Comparison of ENCODE assay signal across 8 cellular contexts in the genomic region with DNA sequence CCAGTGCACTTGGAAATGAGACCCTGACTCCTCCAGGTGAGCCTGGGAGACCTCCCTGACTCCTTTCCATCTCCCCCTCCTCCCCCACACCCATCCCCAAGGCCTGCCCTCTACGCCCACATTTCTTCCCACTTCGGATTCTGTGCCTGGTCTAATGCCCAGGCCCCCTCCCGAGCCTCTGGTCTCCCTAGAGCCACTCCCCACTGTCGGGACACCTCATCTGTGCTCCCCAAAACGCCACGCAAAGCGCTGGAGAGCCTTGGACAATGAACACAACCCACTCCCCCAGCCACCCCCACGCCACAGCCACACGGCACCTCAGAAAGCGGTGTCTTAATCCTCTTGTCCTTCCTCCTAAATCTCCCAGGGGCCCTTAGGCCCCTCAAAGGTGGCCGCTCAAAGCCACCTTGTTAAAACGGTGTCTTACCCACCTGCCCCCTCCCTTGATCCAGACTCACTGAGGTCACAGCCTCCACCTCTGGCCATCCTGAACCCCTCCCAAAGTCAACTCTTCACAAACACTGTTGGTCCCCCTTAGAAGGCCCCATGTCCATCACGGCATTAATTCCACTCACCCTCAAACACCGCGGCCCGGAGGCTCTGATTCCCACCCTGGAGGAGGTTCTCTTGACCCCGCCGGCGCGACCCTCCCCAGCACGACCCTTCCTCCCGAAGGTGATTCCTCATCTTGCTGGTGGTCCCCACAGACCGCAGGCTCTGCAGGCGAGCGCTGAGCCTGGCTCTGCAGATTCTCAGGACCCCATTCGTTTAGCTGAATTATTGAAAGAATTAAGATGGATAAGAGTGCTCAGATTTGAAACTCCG. TPM values are rescaled to one million over a fixed set of nuclear protein-coding genes. Genes with fewer than 3 reads are reported as not detected.
DNase-seq lines count a peak whose midpoint lies in the region; ATAC-seq and TF ChIP-seq lines count a peak whose summit lies in the region.
"Not testable (repeated sequence)": the region's sequence is repeated elsewhere in the genome, so short reads cannot be mapped to it uniquely, and the experiment has no call there.

No MANE protein-coding gene starts in this region.

- TF ChIP-seq CTCF in GM06990 (IDR thresholded peaks at IDR 0.05; ENCODE audit: insufficient read depth, low read length, poor library complexity, severe bottlenecking); OCI-LY7 (conservative IDR thresholded peaks at IDR 0.05; ENCODE audit: low read length); colonic mucosa (IDR thresholded peaks at IDR 0.05); heart left ventricle (IDR thresholded peaks at IDR 0.05); mesothelial cell of epicardium (IDR thresholded peaks at IDR 0.05; ENCODE audit: unreplicated experiment); retinal pigment epithelial cell (conservative IDR thresholded peaks at IDR 0.05; ENCODE audit: low read depth, low read length); thyroid gland (IDR thresholded peaks at IDR 0.05): not testable (repeated sequence)

- H3K9me2 ChIP-seq in OCI-LY7 (ENCODE audit: insufficient read depth, low read length), result not testable (repeated sequence)

- BruUV-seq in OCI-LY7 (replicated peaks; lab: Mats Ljungman, UMichigan), result not testable (repeated sequence)

- H3K9me3 ChIP-seq in OCI-LY7 (ENCODE audit: low read length); colonic mucosa; heart left ventricle; thyroid gland: not testable (repeated sequence)

- H3K36me3 Mint-ChIP-seq in mesothelial cell of epicardium, result peaks cover 19% of the 10 kb centered on the region

- H4K20me1 ChIP-seq in OCI-LY7 (ENCODE audit: insufficient read depth, low read length), result peaks cover 21% of the 10 kb centered on the region

- CTCF ChIA-PET in OCI-LY7 (lab: Charles Lee; ENCODE audit: unreplicated experiment), result not testable (repeated sequence)

- not testable (repeated sequence) for ATAC-seq in heart left ventricle

- H3K4me3 ChIP-seq in GM06990 (replicated peaks; ENCODE audit: low read depth, low read length) (peak overlapping the region; percentile 68), OCI-LY7 (ENCODE audit: low read depth, low read length, poor library complexity, severe bottlenecking) (peak overlapping the region; percentile 73), colonic mucosa (peak overlapping the region; percentile 56), heart left ventricle (peak overlapping the region; percentile 56 to 98 (median 84)), retinal pigment epithelial cell (ENCODE audit: low read length) (peak overlapping the region; percentile 77), thyroid gland (replicated peaks in 1 of 3) (peak overlapping the region; percentile 11 to 77 (median 67))

- not testable (repeated sequence) for TF ChIP-seq POLR2A in heart left ventricle (IDR thresholded peaks at IDR 0.05); thyroid gland (IDR thresholded peaks at IDR 0.05)

- H3K27me3 Mint-ChIP-seq in mesothelial cell of epicardium (ENCODE audit: low read depth), result peaks cover 11% of the 10 kb centered on the region

- POLR2A ChIA-PET in OCI-LY7 (lab: Charles Lee), result interaction anchor here (0.6 to 6.0 kb wide), 17 partner anchors 9 to 54 kb away, joined by 3 to 70 read pairs (median 4); no protein-coding TSS in a partner anchor

- H3K4me2 ChIP-seq in OCI-LY7 (ENCODE audit: low read length), result peak overlapping the region; percentile 96

- H3K4me1 Mint-ChIP-seq in mesothelial cell of epicardium, result peaks cover 26% of the 10 kb centered on the region

- not testable (repeated sequence) for H2AFZ ChIP-seq in OCI-LY7 (ENCODE audit: low read length)

- intact Hi-C loops in OCI-LY7 (cut with micrococcal nuclease; ENCODE audit: unreplicated experiment); colonic mucosa (cut with DNase I); thyroid gland (cut with DNase I): not testable (repeated sequence)
- intact Hi-C loops in heart left ventricle (cut with DNase I), result loop anchor here in 4 of 10 donors (2.0 to 10.0 kb wide), 4 partner anchors 25 to 55 kb away; no protein-coding TSS in a partner anchor

- H3K27me3 ChIP-seq in GM06990 (replicated peaks; ENCODE audit: control insufficient read depth, insufficient read depth, low read length); colonic mucosa; heart left ventricle; thyroid gland: not testable (repeated sequence)

- not testable (repeated sequence) for DNase-seq in GM06990 (ENCODE audit: extremely low read depth, insufficient read length); OCI-LY7 (ENCODE audit: low spot score); colonic mucosa; heart left ventricle; mesothelial cell of epicardium (ENCODE audit: low spot score in 2 of 2, unreplicated experiment in 2 of 2); retinal pigment epithelial cell (ENCODE audit: low read depth)
- DNase-seq in activated effector memory CD4-positive, alpha-beta T cell treated with anti-CD3 and anti-CD28 coated beads, Interleukin-2, amount 50 U/mL, for 16 hours, result peak; percentile 64
- DNase-seq in thyroid gland, result peak in 1 of 2 donors; percentile 11

- H3K36me3 ChIP-seq in GM06990 (ENCODE audit: control insufficient read depth, insufficient read depth, low read length); colonic mucosa; thyroid gland: not testable (repeated sequence)
- peaks cover 62% of the 10 kb centered on the region for H3K36me3 ChIP-seq in OCI-LY7 (ENCODE audit: insufficient read depth, low read length)
- peaks cover 0 to 35% (median 31%) of the 10 kb centered on the region in 9 donors for H3K36me3 ChIP-seq in heart left ventricle

- H3K4me3 Mint-ChIP-seq in mesothelial cell of epicardium, result peak overlapping the region; percentile 88

- H3K4me1 ChIP-seq in OCI-LY7 (ENCODE audit: insufficient read depth, low read length, poor library complexity, severe bottlenecking), result peaks cover 69% of the 10 kb centered on the region
- H3K4me1 ChIP-seq in colonic mucosa, result not testable (repeated sequence)
- peaks cover 0 to 60% (median 21%) of the 10 kb centered on the region in 12 donors for H3K4me1 ChIP-seq in heart left ventricle
- peaks cover 16 to 19% of the 10 kb centered on the region in 2 donors for H3K4me1 ChIP-seq in thyroid gland

- H3K9me3 Mint-ChIP-seq in mesothelial cell of epicardium, result not testable (repeated sequence)

- 59 to 67% (median 65%) methylated on average over 27 of the region's 27 CpGs for WGBS in heart left ventricle, 4 donors
- WGBS in thyroid gland, 2 donors, result 59 to 68% methylated on average over 27 of the region's 27 CpGs

- H3K27ac ChIP-seq in OCI-LY7 (ENCODE audit: low read depth, low read length, poor library complexity, severe bottlenecking) (peak overlapping the region; percentile 81), heart left ventricle (peak overlapping the region; percentile 81 to 95 (median 91)), thyroid gland (peak overlapping the region in 2 of 3 donors; percentile 87)
- not testable (repeated sequence) for H3K27ac ChIP-seq in colonic mucosa

- H3K27ac Mint-ChIP-seq in mesothelial cell of epicardium, result peak overlapping the region; percentile 85

- H3K9ac ChIP-seq in colonic mucosa (ENCODE audit: low read depth in 2 of 2, low read length in 2 of 2), result peak overlapping the region; percentile 38 to 59

- peaks cover 64% of the 10 kb centered on the region for H3K79me2 ChIP-seq in OCI-LY7 (ENCODE audit: insufficient read depth, low read depth, low read length)

RNA-seq across cellular contexts. Expression of a gene that starts 1.3 kb away (rescaled TPM):
- 74.7 and 78.4 TPM in 2 replicates for total RNA-seq in OCI-LY7 (2014; rRNA removed; shearing (Covaris generic))
- total RNA-seq in OCI-LY7 (2022) (166 and 167 TPM in 2 replicates), colonic mucosa (1 to 10 TPM; 5.5 to 6.5 TPM), heart left ventricle (10 to 100 TPM in 1 of 9 donors, 1 to 10 TPM in 8; 2.1 to 16.7 (median 5.4) TPM), mesothelial cell of epicardium (28.2 to 30.9 TPM (median 30.6 TPM) in 3 replicates), thyroid gland (10 to 100 TPM; 10.4 to 16.5 (median 15.3) TPM)
- polyA plus RNA-seq in heart left ventricle, result 1 to 10 TPM; 2.1 to 2.7 TPM
